Comparison of ENCODE assay signal across 8 cellular contexts in the genomic region with DNA sequence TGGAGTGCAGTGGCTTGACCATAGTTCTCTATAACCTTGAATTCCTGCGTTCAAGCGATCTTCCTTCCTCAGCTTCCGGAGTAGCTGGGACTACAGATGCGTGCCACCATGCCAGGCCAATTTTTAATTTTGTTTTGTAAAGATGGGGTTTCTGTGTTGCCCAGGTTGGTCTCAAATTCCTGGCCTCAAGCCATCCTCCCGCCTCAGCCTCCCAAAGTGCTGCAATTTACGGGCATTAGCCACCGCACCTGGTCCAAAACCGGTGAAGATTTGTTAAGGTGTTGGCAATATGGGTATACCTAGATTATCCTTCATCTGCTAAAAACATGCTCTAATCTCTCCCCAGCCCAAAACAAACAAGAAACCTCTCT. TPM values are rescaled to one million over a fixed set of nuclear protein-coding genes. Genes with fewer than 3 reads are reported as not detected.
DNase-seq lines count a peak whose midpoint lies in the region; ATAC-seq, FAIRE-seq and TF ChIP-seq lines count a peak whose summit lies in the region.

No MANE protein-coding gene starts in this region.

- peaks cover 32% of the 10 kb centered on the region for H3K79me2 ChIP-seq in ACC112 (ENCODE audit: control insufficient read depth, insufficient read depth, low read length, unreplicated experiment)
- H3K79me2 ChIP-seq in H1 (ENCODE audit: control insufficient read depth in 1 of 2, insufficient read depth in 2 of 2, low read length in 2 of 2), result peaks cover 3 to 28% of the 10 kb centered on the region in 2 experiments; a peak in 3 of 4 replicates

- ATAC-seq in naive thymus-derived CD4-positive, alpha-beta T cell, result no peak

- H4K20me1 ChIP-seq in H1 (replicated peaks in 1 of 2; ENCODE audit: control insufficient read depth in 1 of 2, insufficient read depth in 2 of 2, low read length in 2 of 2), result peaks cover 0 to 2% of the 10 kb centered on the region in 2 experiments

- no peaks in the 10 kb centered on the region for H3K9me3 Mint-ChIP-seq in naive thymus-derived CD4-positive, alpha-beta T cell

- no peak overlapping the region for H2BK20ac ChIP-seq in H1 (ENCODE audit: low read length)

- no peaks in the 10 kb centered on the region; the same call in 1 of the 2 replicates for H3K79me1 ChIP-seq in H1 (ENCODE audit: low read depth, low read length)

- no peak overlapping the region; a peak in 1 of 7 replicates for H3K9ac ChIP-seq in H1 (replicated peaks in 1 of 4; ENCODE audit: extremely low read depth in 1 of 4, low read depth in 3 of 4, low read length in 3 of 4)

- peak overlapping the region in 3 of 9 donors; percentile 44 to 80 (median 69) for H3K27ac Mint-ChIP-seq in naive thymus-derived CD4-positive, alpha-beta T cell

- H4K91ac ChIP-seq in H1 (replicated peaks; ENCODE audit: insufficient read length, low read length), result no peak overlapping the region

- 97% methylated on average over 8 of the region's 8 CpGs; no CpG with 5 or more reads in 1 of the 2 experiments for WGBS in H1 (ENCODE audit: extremely low coverage in 1 of 2, insufficient coverage in 1 of 2, insufficient read length in 1 of 2, insufficient replicate concordance in 2 of 2, low coverage in 1 of 2, low lambda C conversion rate in 2 of 2, missing lambda C conversion rate in 1 of 2), 2 experiments

- H3K27ac ChIP-seq in ACC112 (ENCODE audit: low read depth, low read length), result peak overlapping the region; percentile 94
- no peak overlapping the region for H3K27ac ChIP-seq in H1 (ENCODE audit: low read depth, low read length)
- peak overlapping the region; percentile 96 for H3K27ac ChIP-seq in naive thymus-derived CD4-positive, alpha-beta T cell (ENCODE audit: low read depth, low read length)

- H3K27me3 ChIP-seq in ACC112 (ENCODE audit: insufficient read depth, low read length) (no peaks in the 10 kb centered on the region), H1 (replicated peaks in 1 of 4; ENCODE audit: control insufficient read depth in 3 of 4, extremely low read depth in 1 of 4, insufficient read depth in 3 of 4, low read length in 3 of 4) (no peaks in the 10 kb centered on the region)
- no peaks in the 10 kb centered on the region for H3K27me3 ChIP-seq in naive thymus-derived CD4-positive, alpha-beta T cell (ENCODE audit: control insufficient read depth in 2 of 2, insufficient read depth in 2 of 2, low read length in 2 of 2)

- no peak overlapping the region for H2BK12ac ChIP-seq in H1 (ENCODE audit: low read depth, low read length)

- peak overlapping the region; percentile 76 for H3K4me3 ChIP-seq in ACC112 (ENCODE audit: low read depth, low read length)
- peak overlapping the region; percentile 91 for H3K4me3 ChIP-seq in Jurkat, Clone E6-1 (ENCODE audit: low read length)
- peak overlapping the region in 3 of 4 experiments; percentile 66 to 91 (median 79); a peak in 3 of 8 replicates for H3K4me3 ChIP-seq in H1 (ENCODE audit: extremely low read depth in 1 of 4, insufficient read depth in 2 of 4, low read depth in 3 of 4, low read length in 4 of 4)
- peak overlapping the region; percentile 81 for H3K4me3 ChIP-seq in naive thymus-derived CD4-positive, alpha-beta T cell (ENCODE audit: low read length)

- H3K14ac ChIP-seq in H1 (ENCODE audit: insufficient read length), result no peak overlapping the region

- H3K23me2 ChIP-seq in H1 (ENCODE audit: low read depth, low read length), result peaks cover 7% of the 10 kb centered on the region; the same call in 1 of the 2 replicates

- no peaks in the 10 kb centered on the region for H3K27me3 Mint-ChIP-seq in naive thymus-derived CD4-positive, alpha-beta T cell

- H4K8ac ChIP-seq in H1 (ENCODE audit: extremely low read depth, insufficient read depth, low read length), result no peak overlapping the region

- TF ChIP-seq CTCF in H1 (IDR thresholded peaks at IDR 0.05; ENCODE audit: control extremely low read depth in 1 of 3, insufficient read depth in 1 of 3, low read depth in 1 of 3, low read length in 3 of 3), result no peak

- TF ChIP-seq RAD21 in H1 (IDR thresholded peaks at IDR 0.05 in 1 of 2, conservative IDR thresholded peaks at IDR 0.05 in 1 of 2; ENCODE audit: low read depth in 2 of 2, low read length in 2 of 2), result no peak

- CTCF ChIA-PET in H1 (lab: Charles Lee; ENCODE audit: partially characterized antibody), result interaction anchor here (0.8 to 1.6 kb wide), 3 partner anchors 38 to 41 kb away, joined by 3 to 5 read pairs (median 4); no protein-coding TSS in a partner anchor
- CTCF ChIA-PET in naive thymus-derived CD4-positive, alpha-beta T cell (lab: Charles Lee), result interaction anchor here (0.8 kb wide), 1 partner anchor 51 kb away, joined by 3 read pairs; no protein-coding TSS in a partner anchor

- no peak overlapping the region for H2BK5ac ChIP-seq in H1 (ENCODE audit: low read depth, low read length)

- H2AK5ac ChIP-seq in H1 (ENCODE audit: low read depth, low read length), result no peak overlapping the region

- no peak for DNase-seq in Jurkat, Clone E6-1 (ENCODE audit: low read depth, low spot score)
- no peak for DNase-seq in H1 (ENCODE audit: low read depth in 1 of 2, low spot score in 2 of 2)
- DNase-seq in naive thymus-derived CD4-positive, alpha-beta T cell, result no peak
- DNase-seq in T-helper 2 cell, result no peak
- DNase-seq in activated CD4-positive, CD25-positive, alpha-beta regulatory T cell (lab: John Stamatoyannopoulos, UW), result no peak
- DNase-seq in LoVo (ENCODE audit: low spot score), result no peak
- no peak for DNase-seq in NCI-H1105 (lab: John Stamatoyannopoulos, UW)

- H2BK15ac ChIP-seq in H1 (ENCODE audit: low read length), result no peak overlapping the region

- H4K5ac ChIP-seq in H1 (ENCODE audit: insufficient read length, low read depth, low read length), result no peak overlapping the region

- H3K9me3 ChIP-seq in H1 (ENCODE audit: insufficient read depth in 2 of 2, low read depth in 1 of 2, low read length in 1 of 2), result no peaks in the 10 kb centered on the region
- H3K9me3 ChIP-seq in naive thymus-derived CD4-positive, alpha-beta T cell (ENCODE audit: control insufficient read depth in 2 of 3, low read length in 3 of 3), result no peaks in the 10 kb centered on the region

- no peak for TF ChIP-seq POLR2A in H1 (IDR thresholded peaks at IDR 0.05; ENCODE audit: control extremely low read depth in 1 of 2, low read depth in 2 of 2, low read length in 2 of 2)

- POLR2A ChIA-PET in H1 (lab: Charles Lee; ENCODE audit: partially characterized antibody), result interaction anchor here (0.8 to 3.1 kb wide), 14 partner anchors 9 to 77 kb away, joined by 3 to 10 read pairs (median 6); no protein-coding TSS in a partner anchor
- POLR2A ChIA-PET in naive thymus-derived CD4-positive, alpha-beta T cell (lab: Charles Lee), result interaction anchor here (1.4 to 3.5 kb wide), 3 partner anchors 9 to 66 kb away, joined by 5 to 26 read pairs (median 10); partner anchors contain the start of gene RPIA

- no peak overlapping the region for H3K4ac ChIP-seq in H1 (replicated peaks; ENCODE audit: insufficient read length, low read depth, low read length)

- no peak overlapping the region for H2BK120ac ChIP-seq in H1 (replicated peaks; ENCODE audit: low read depth, low read length)

- no peak for FAIRE-seq in H1 (lab: Jason Lieb, UNC)

- no peak overlapping the region for H3K56ac ChIP-seq in H1 (replicated peaks; ENCODE audit: insufficient read length, low read depth, low read length)

- peak overlapping the region; percentile 88 for H3K4me2 ChIP-seq in H1 (ENCODE audit: insufficient read depth in 1 of 2, low read depth in 2 of 2, low read length in 2 of 2)

- peaks cover 5 to 17% (median 10%) of the 10 kb centered on the region in 7 donors for H3K4me1 Mint-ChIP-seq in naive thymus-derived CD4-positive, alpha-beta T cell

- H3K36me3 ChIP-seq in ACC112 (ENCODE audit: insufficient read depth, low read length) (no peaks in the 10 kb centered on the region), H1 (ENCODE audit: control insufficient read depth in 2 of 4, insufficient read depth in 4 of 4, low read length in 3 of 4) (no peaks in the 10 kb centered on the region)
- H3K36me3 ChIP-seq in naive thymus-derived CD4-positive, alpha-beta T cell (ENCODE audit: control insufficient read depth in 2 of 3, insufficient read depth in 3 of 3, low read length in 3 of 3), result peaks cover 0 to 3% (median 0%) of the 10 kb centered on the region in 3 experiments

- peak overlapping the region in 2 of 10 donors; percentile 54 to 81 for H3K4me3 Mint-ChIP-seq in naive thymus-derived CD4-positive, alpha-beta T cell

- H2AFZ ChIP-seq in ACC112 (ENCODE audit: low read length, unreplicated experiment) (no peak overlapping the region), H1 (ENCODE audit: low read length) (no peak overlapping the region)

- H3K4me1 ChIP-seq in ACC112 (ENCODE audit: control insufficient read depth, insufficient read depth, low read length, unreplicated experiment) (peaks cover 20% of the 10 kb centered on the region), H1 (replicated peaks in 1 of 4; ENCODE audit: control insufficient read depth in 3 of 4, insufficient read depth in 4 of 4, low read length in 3 of 4) (peaks cover 5 to 36% (median 29%) of the 10 kb centered on the region in 4 experiments; a peak in 6 of 7 replicates)
- H3K4me1 ChIP-seq in naive thymus-derived CD4-positive, alpha-beta T cell (ENCODE audit: control insufficient read depth in 2 of 2, insufficient read depth in 2 of 2, low read length in 2 of 2), result peaks cover 12 to 18% of the 10 kb centered on the region in 2 donors

- no peak for TF ChIP-seq EP300 in H1 (IDR thresholded peaks at IDR 0.05; ENCODE audit: borderline replicate concordance in 1 of 2, low read depth in 2 of 2, low read length in 2 of 2)

- H3K23ac ChIP-seq in H1 (ENCODE audit: insufficient read length), result no peak overlapping the region

- intact Hi-C loops in naive thymus-derived CD4-positive, alpha-beta T cell (cut with micrococcal nuclease), result loop anchor here (5.0 to 10.0 kb wide), 2 partner anchors 36 to 574 kb away; partner anchors contain the start of gene KRCC1 (in 1 of the 2)

- H3K36me3 Mint-ChIP-seq in naive thymus-derived CD4-positive, alpha-beta T cell, result no peaks in the 10 kb centered on the region

- H3K18ac ChIP-seq in H1 (ENCODE audit: extremely low read depth, low read length), result no peak overlapping the region

TF ChIP-seq in H1, 55 proteins besides CTCF, POLR2A, EP300 and RAD21 (continues in another document):
- TF ChIP-seq NANOG (IDR thresholded peaks at IDR 0.05; ENCODE audit: insufficient read depth, low read depth, low read length, poor library complexity, severe bottlenecking), result no peak

RNA-seq across cellular contexts. Expression of gene EIF2AK3, which starts 1.3 kb away (rescaled TPM):
- polyA plus RNA-seq in Jurkat, Clone E6-1 (2012; ENCODE audit: insufficient read depth, insufficient read length), result 7.5 TPM
- 22.7 and 22.8 TPM in 2 replicates for total RNA-seq in H1 (2021; fragmentation: NEBNext Ultra II Directional; extraction: Animal tissue kit (Norgen Biotek cat#: 25700))
- 3.3 and 5.8 TPM in 2 replicates for polyA plus RNA-seq in H1 (2011; rRNA removed)
- polyA plus RNA-seq in H1 (2011; cell fraction: cytosol; rRNA removed), result 5.4 TPM
- polyA plus RNA-seq in H1 (2011; cell fraction: nucleus; rRNA removed), result 4.2 TPM
- polyA plus RNA-seq in H1 (2012, experiment 1 of 2), result 13.0 to 21.6 TPM (median 15.6 TPM) in 4 replicates
- 0.98 TPM for polyA plus RNA-seq in H1 (2012, experiment 2 of 2)
- polyA plus RNA-seq in H1 (2013, experiment 1 of 2), result 22.0 TPM
- 25.2 TPM for polyA plus RNA-seq in H1 (2013, experiment 2 of 2)
- 9.5 and 23.6 TPM in 2 replicates for polyA minus RNA-seq in H1 (2011; rRNA and poly(A)+ RNA removed)
- 8.9 TPM for polyA minus RNA-seq in H1 (2011; cell fraction: cytosol; rRNA and poly(A)+ RNA removed)
- polyA minus RNA-seq in H1 (2011; cell fraction: nucleus; rRNA and poly(A)+ RNA removed), result 16.7 TPM
- 10 to 100 TPM; 26.1 to 36.5 (median 28.6) TPM for total RNA-seq in naive thymus-derived CD4-positive, alpha-beta T cell
- polyA plus RNA-seq in naive thymus-derived CD4-positive, alpha-beta T cell, result 10 to 100 TPM in 1 of 2 donors, 1 to 10 TPM in 1; 3.2 to 11.2 TPM
